Comparison of ENCODE assay signal across 8 cellular contexts in genomic region chr2:231712462-231713021, GRCh38. TPM values are rescaled to one million over a fixed set of nuclear protein-coding genes. Genes with fewer than 3 reads are reported as not detected.
DNase-seq lines count a peak whose midpoint lies in the region; ATAC-seq and TF ChIP-seq lines count a peak whose summit lies in the region.
"Not testable (repeated sequence)": the region's sequence is repeated elsewhere in the genome, so short reads cannot be mapped to it uniquely, and the experiment has no call there.

No MANE protein-coding gene starts in this region.

- H3K27me3 ChIP-seq in mesenchymal stem cell (ENCODE audit: control insufficient read depth in 1 of 2, insufficient read depth in 1 of 2, low read length in 2 of 2); smooth muscle cell (ENCODE audit: low read depth); thoracic aorta (replicated peaks; ENCODE audit: insufficient read depth): not testable (repeated sequence)

- H3K36me3 Mint-ChIP-seq in activated naive CD8-positive, alpha-beta T cell treated with anti-CD3 and anti-CD28 coated beads for 36 hours: peaks cover 49% of the 10 kb centered on the region

- peak overlapping the region; percentile 93 for H3K4me2 ChIP-seq in mesenchymal stem cell (ENCODE audit: low read length, poor library complexity, severe bottlenecking)
- H3K4me2 ChIP-seq in smooth muscle cell: not testable (repeated sequence)

- H3K23ac ChIP-seq in mesenchymal stem cell (ENCODE audit: low read length in 2 of 2): not testable (repeated sequence)

- H3K27me3 Mint-ChIP-seq in activated naive CD8-positive, alpha-beta T cell treated with anti-CD3 and anti-CD28 coated beads for 36 hours: peaks cover 12% of the 10 kb centered on the region

- not testable (repeated sequence) for H4K91ac ChIP-seq in mesenchymal stem cell (ENCODE audit: low read length)

- not testable (repeated sequence) for H2BK12ac ChIP-seq in mesenchymal stem cell (ENCODE audit: low read length in 2 of 2)

- H2BK120ac ChIP-seq in mesenchymal stem cell (ENCODE audit: low read depth, low read length): not testable (repeated sequence)

- not testable (repeated sequence) for H3K18ac ChIP-seq in mesenchymal stem cell (ENCODE audit: low read depth in 1 of 2, low read length in 2 of 2)

- H2AFZ ChIP-seq in mesenchymal stem cell (ENCODE audit: low read depth, low read length); smooth muscle cell (ENCODE audit: low read depth): not testable (repeated sequence)

- peak overlapping the region; percentile 86 for H3K4me3 Mint-ChIP-seq in activated naive CD8-positive, alpha-beta T cell treated with anti-CD3 and anti-CD28 coated beads for 36 hours

- H3K14ac ChIP-seq in mesenchymal stem cell (ENCODE audit: low read length in 2 of 2): not testable (repeated sequence)

- not testable (repeated sequence) for H2BK5ac ChIP-seq in mesenchymal stem cell (ENCODE audit: low read depth, low read length, poor library complexity, severe bottlenecking)

- H3F3A ChIP-seq in smooth muscle cell (ENCODE audit: low read depth): peaks cover 33% of the 10 kb centered on the region

- peaks cover 12% of the 10 kb centered on the region; the same call in 1 of the 2 replicates for H3K4me1 ChIP-seq in ES-I3 (ENCODE audit: insufficient read depth, low read length)
- H3K4me1 ChIP-seq in mesenchymal stem cell (ENCODE audit: control insufficient read depth, insufficient read depth, low read depth, low read length): peaks cover 54% of the 10 kb centered on the region
- H3K4me1 ChIP-seq in smooth muscle cell (ENCODE audit: low read depth): peaks cover 12% of the 10 kb centered on the region
- peaks cover 21 to 64% of the 10 kb centered on the region in 2 donors for H3K4me1 ChIP-seq in thoracic aorta (ENCODE audit: control insufficient read depth in 1 of 2, low read depth in 2 of 2)

- not testable (repeated sequence) for H3K4ac ChIP-seq in mesenchymal stem cell (ENCODE audit: low read depth in 1 of 2, low read length in 2 of 2)

- peaks cover 67% of the 10 kb centered on the region for H4K20me1 ChIP-seq in smooth muscle cell (ENCODE audit: low read depth)

- peaks cover 36% of the 10 kb centered on the region for H3K4me1 Mint-ChIP-seq in activated naive CD8-positive, alpha-beta T cell treated with anti-CD3 and anti-CD28 coated beads for 36 hours

- peaks cover 42% of the 10 kb centered on the region for H3K79me2 ChIP-seq in smooth muscle cell (ENCODE audit: low read depth)

- not testable (repeated sequence) for H2AK5ac ChIP-seq in mesenchymal stem cell (ENCODE audit: low read length, severe bottlenecking)

- peak overlapping the region; percentile 96 for H3K27ac Mint-ChIP-seq in activated naive CD8-positive, alpha-beta T cell treated with anti-CD3 and anti-CD28 coated beads for 36 hours

- TF ChIP-seq CTCF in epithelial cell of esophagus (IDR thresholded peaks at IDR 0.05; ENCODE audit: insufficient read depth, low read depth, low read length, missing control alignments); smooth muscle cell (IDR thresholded peaks at IDR 0.05; ENCODE audit: borderline replicate concordance, insufficient read depth, poor library complexity, severe bottlenecking); thoracic aorta (IDR thresholded peaks at IDR 0.05): not testable (repeated sequence)

- H3K9me3 Mint-ChIP-seq in activated naive CD8-positive, alpha-beta T cell treated with anti-CD3 and anti-CD28 coated beads for 36 hours: not testable (repeated sequence)

- H3K27ac ChIP-seq in mesenchymal stem cell (ENCODE audit: low read length, poor library complexity, severe bottlenecking) (peak overlapping the region; percentile 38), smooth muscle cell (ENCODE audit: low read depth) (peak overlapping the region; percentile 56), thoracic aorta (peak overlapping the region; percentile 83 to 96)

- H3K4me3 ChIP-seq in epithelial cell of esophagus (ENCODE audit: low read length): peak overlapping the region; percentile 70
- peak overlapping the region in 1 of 2 experiments; percentile 88 for H3K4me3 ChIP-seq in mesenchymal stem cell (ENCODE audit: insufficient read depth in 1 of 2, low read depth in 1 of 2, low read length in 2 of 2)
- H3K4me3 ChIP-seq in smooth muscle cell: not testable (repeated sequence)
- H3K4me3 ChIP-seq in thoracic aorta: peak overlapping the region; percentile 92

- 83% methylated on average over 7 of the region's 18 CpGs for WGBS in mesenchymal stem cell
- 86% methylated on average over 18 of the region's 18 CpGs for WGBS in smooth muscle cell (ENCODE audit: low lambda C conversion rate)

- DNase-seq in NCI-H82 (lab: John Stamatoyannopoulos, UW) (peak; percentile 52), mesenchymal stem cell (peak; percentile 9)
- peak; percentile 47 to 56 for DNase-seq in activated CD4-positive, alpha-beta T cell treated with anti-CD3 and anti-CD28 coated beads, Interleukin-2, amount 50 U/mL, for 4 hours
- peak; percentile 60 for DNase-seq in activated naive CD8-positive, alpha-beta T cell treated with anti-CD3 and anti-CD28 coated beads for 36 hours
- not testable (repeated sequence) for DNase-seq in epithelial cell of esophagus (ENCODE audit: low read depth); smooth muscle cell (lab: John Stamatoyannopoulos, UW; ENCODE audit: unreplicated experiment); thoracic aorta (ENCODE audit: low spot score)

- H4K8ac ChIP-seq in mesenchymal stem cell (ENCODE audit: low read length): not testable (repeated sequence)

- H3K9me3 ChIP-seq in ES-I3 (ENCODE audit: control insufficient read depth, insufficient read depth, low read length); mesenchymal stem cell (ENCODE audit: control insufficient read depth, low read length); smooth muscle cell (replicated peaks; ENCODE audit: low read depth); thoracic aorta: not testable (repeated sequence)

- H2BK15ac ChIP-seq in mesenchymal stem cell (ENCODE audit: low read depth, poor library complexity, severe bottlenecking): not testable (repeated sequence)

- peaks cover 15% of the 10 kb centered on the region for H3K36me3 ChIP-seq in ES-I3 (ENCODE audit: insufficient read depth, low read length)
- peaks cover 17 to 29% of the 10 kb centered on the region in 2 experiments for H3K36me3 ChIP-seq in mesenchymal stem cell (ENCODE audit: control insufficient read depth in 1 of 2, insufficient read depth in 2 of 2, low read depth in 1 of 2, low read length in 2 of 2)
- H3K36me3 ChIP-seq in smooth muscle cell (ENCODE audit: low read depth); thoracic aorta: not testable (repeated sequence)

- H3K9ac ChIP-seq in ES-I3 (ENCODE audit: low read depth, low read length): peak overlapping the region; percentile 90; the same call in 1 of the 2 replicates
- H3K9ac ChIP-seq in mesenchymal stem cell (ENCODE audit: low read length): peak overlapping the region; percentile 96
- H3K9ac ChIP-seq in smooth muscle cell (ENCODE audit: low read depth): not testable (repeated sequence)

- H3K79me1 ChIP-seq in mesenchymal stem cell (replicated peaks; ENCODE audit: low read length, poor library complexity, severe bottlenecking): not testable (repeated sequence)

- ATAC-seq in thoracic aorta (ENCODE audit: insufficient number of reproducible peaks, low FRiP score, low read depth): not testable (repeated sequence)

RNA-seq across cellular contexts. Expression of gene PTMA, which starts 4.2 kb away (rescaled TPM):
- total RNA-seq in activated naive CD8-positive, alpha-beta T cell treated with anti-CD3 and anti-CD28 coated beads for 36 hours: 1,000 to 10,000 TPM; 2,595 to 2,627 TPM
- polyA plus RNA-seq in mesenchymal stem cell (2013, experiment 1 of 2): 1,344 TPM
- polyA plus RNA-seq in mesenchymal stem cell (2013, experiment 2 of 2): 1,330 TPM
- total RNA-seq in smooth muscle cell: 576 and 655 TPM in 2 replicates
- polyA plus RNA-seq in smooth muscle cell: 615 and 653 TPM in 2 replicates
- 1,000 to 10,000 TPM in 1 of 2 donors, 100 to 1,000 TPM in 1; 700 to 1,022 TPM for total RNA-seq in thoracic aorta

Comparison
In these comparisons a context has a peak if more than half of its experiments do, and no peak if none do; other contexts are left out.
1. H3K27ac ChIP-seq: peak in every context shown above with its lines; median percentile 90 in thoracic aorta; 56 in smooth muscle cell; 38 in mesenchymal stem cell.